ENCODE assay signal across 1 cellular context in the genomic region with DNA sequence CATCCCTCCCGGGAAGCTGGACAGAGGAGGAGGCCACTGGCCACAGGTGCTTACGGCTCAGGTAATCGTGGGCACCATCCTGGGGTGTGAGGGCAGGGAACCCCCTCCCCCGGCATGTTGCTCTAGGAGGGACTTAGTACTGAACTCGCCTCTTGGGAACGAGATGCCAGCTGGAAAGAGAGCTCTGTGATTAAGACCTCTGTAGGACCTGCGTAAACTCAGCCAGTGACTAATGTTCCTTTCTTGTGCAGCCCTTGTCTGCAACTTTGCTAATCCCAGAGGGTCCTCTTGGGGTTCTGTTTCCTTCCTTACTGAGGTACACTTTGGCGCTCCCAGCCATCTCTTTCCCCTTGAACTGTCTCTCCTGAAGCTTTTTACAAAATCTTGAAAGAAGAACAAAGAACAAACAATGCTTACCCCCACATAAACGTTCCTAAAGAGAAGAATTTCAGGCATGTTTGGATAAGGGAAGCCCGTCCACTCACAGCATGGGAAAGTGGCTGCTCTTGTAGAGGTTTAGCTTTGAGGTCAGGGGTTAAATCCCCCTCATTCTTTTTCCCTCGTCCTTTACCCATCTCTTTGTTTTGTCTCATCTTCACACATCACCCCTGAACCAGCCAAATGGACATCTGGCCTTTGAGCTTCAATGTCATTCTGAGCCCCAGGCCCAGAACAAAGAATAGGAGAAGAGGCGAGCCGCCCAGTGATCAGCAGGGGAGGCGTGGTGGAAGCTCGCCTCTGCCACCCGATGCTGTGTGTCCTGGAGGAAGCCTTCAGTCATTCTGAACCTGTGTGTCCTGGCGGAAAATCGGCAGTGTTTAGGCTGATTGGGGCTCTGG.
A peak's percentile ranks its signal among the peaks of the same experiment; 100 is the strongest.
TF ChIP-seq lines count a peak whose summit lies in the region.

No MANE protein-coding gene starts in this region.

TF ChIP-seq in HepG2, 621 proteins besides CTCF, POLR2A, EP300 and RAD21 (continued from another document and continues in another):
- TF ChIP-seq ZNF382 (CRISPR knock-in tag; IDR thresholded peaks at IDR 0.05; ENCODE audit: borderline replicate concordance) = no peak
- no peak for TF ChIP-seq NCOA5 (CRISPR knock-in tag; IDR thresholded peaks at IDR 0.05)
- TF ChIP-seq SP4 (CRISPR knock-in tag; IDR thresholded peaks at IDR 0.05) = no peak
- no peak for TF ChIP-seq POGK (CRISPR knock-in tag; conservative IDR thresholded peaks at IDR 0.05)
- no peak for TF ChIP-seq NAIF1 (CRISPR knock-in tag; IDR thresholded peaks at IDR 0.05; ENCODE audit: borderline replicate concordance)
- no peak for TF ChIP-seq ZNF232 (CRISPR knock-in tag; IDR thresholded peaks at IDR 0.05; ENCODE audit: borderline replicate concordance)
- TF ChIP-seq RFXANK (CRISPR knock-in tag; IDR thresholded peaks at IDR 0.05) = no peak
- TF ChIP-seq TGIF2 (CRISPR knock-in tag; IDR thresholded peaks at IDR 0.05) = no peak
- TF ChIP-seq ZNF75D (CRISPR knock-in tag; IDR thresholded peaks at IDR 0.05; ENCODE audit: borderline replicate concordance) = no peak
- no peak for TF ChIP-seq ZNF205 (CRISPR knock-in tag; IDR thresholded peaks at IDR 0.05)
- no peak for TF ChIP-seq ZFY (CRISPR knock-in tag; IDR thresholded peaks at IDR 0.05)
- TF ChIP-seq, protein P1, sequence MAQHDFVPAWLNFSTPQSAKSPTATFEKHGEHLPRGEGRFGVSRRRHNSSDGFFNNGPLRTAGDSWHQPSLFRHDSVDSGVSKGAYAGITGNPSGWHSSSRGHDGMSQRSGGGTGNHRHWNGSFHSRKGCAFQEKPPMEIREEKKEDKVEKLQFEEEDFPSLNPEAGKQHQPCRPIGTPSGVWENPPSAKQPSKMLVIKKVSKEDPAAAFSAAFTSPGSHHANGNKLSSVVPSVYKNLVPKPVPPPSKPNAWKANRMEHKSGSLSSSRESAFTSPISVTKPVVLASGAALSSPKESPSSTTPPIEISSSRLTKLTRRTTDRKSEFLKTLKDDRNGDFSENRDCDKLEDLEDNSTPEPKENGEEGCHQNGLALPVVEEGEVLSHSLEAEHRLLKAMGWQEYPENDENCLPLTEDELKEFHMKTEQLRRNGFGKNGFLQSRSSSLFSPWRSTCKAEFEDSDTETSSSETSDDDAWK (CRISPR knock-in tag; IDR thresholded peaks at IDR 0.05) = no peak
- TF ChIP-seq, protein P2, sequence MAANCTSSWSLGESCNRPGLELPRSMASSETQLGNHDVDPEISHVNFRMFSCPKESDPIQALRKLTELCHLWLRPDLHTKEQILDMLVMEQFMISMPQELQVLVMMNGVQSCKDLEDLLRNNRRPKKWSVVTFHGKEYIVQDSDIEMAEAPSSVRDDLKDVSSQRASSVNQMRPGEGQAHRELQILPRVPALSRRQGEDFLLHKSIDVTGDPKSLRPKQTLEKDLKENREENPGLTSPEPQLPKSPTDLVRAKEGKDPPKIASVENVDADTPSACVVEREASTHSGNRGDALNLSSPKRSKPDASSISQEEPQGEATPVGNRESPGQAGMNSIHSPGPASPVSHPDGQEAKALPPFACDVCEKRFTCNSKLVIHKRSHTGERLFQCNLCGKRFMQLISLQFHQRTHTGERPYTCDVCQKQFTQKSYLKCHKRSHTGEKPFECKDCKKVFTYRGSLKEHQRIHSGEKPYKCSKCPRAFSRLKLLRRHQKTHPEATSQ (CRISPR knock-in tag; IDR thresholded peaks at IDR 0.05; ENCODE audit: borderline replicate concordance) = no peak
- no peak for TF ChIP-seq MIER3 (CRISPR knock-in tag; IDR thresholded peaks at IDR 0.05; ENCODE audit: borderline replicate concordance)
- TF ChIP-seq YEATS4 (CRISPR knock-in tag; IDR thresholded peaks at IDR 0.05; ENCODE audit: borderline replicate concordance) = no peak
- TF ChIP-seq MTA1 (CRISPR knock-in tag; IDR thresholded peaks at IDR 0.05; ENCODE audit: borderline replicate concordance) = no peak
- no peak for TF ChIP-seq MIXL1 (CRISPR knock-in tag; IDR thresholded peaks at IDR 0.05)
- no peak for TF ChIP-seq ZNF619 (CRISPR knock-in tag; IDR thresholded peaks at IDR 0.05)
- no peak for TF ChIP-seq POLR2AphosphoS2 (IDR thresholded peaks at IDR 0.05; ENCODE audit: low read depth, low read length)
- TF ChIP-seq ONECUT2 (CRISPR knock-in tag; IDR thresholded peaks at IDR 0.05) = no peak
- TF ChIP-seq TEAD2 (CRISPR knock-in tag; IDR thresholded peaks at IDR 0.05) = no peak
- TF ChIP-seq, protein P3, sequence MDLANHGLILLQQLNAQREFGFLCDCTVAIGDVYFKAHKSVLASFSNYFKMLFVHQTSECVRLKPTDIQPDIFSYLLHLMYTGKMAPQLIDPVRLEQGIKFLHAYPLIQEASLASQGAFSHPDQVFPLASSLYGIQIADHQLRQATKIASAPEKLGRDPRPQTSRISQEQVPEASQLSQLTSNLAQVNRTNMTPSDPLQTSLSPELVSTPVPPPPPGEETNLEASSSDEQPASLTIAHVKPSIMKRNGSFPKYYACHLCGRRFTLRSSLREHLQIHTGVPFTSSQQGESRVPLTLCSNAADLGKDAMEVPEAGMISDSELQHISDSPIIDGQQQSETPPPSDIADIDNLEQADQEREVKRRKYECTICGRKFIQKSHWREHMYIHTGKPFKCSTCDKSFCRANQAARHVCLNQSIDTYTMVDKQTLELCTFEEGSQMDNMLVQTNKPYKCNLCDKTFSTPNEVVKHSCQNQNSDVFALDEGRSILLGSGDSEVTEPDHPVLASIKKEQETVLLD (CRISPR knock-in tag; IDR thresholded peaks at IDR 0.05; ENCODE audit: low read depth) = no peak
- peak; percentile 40; the same call in 1 of the 2 replicates for TF ChIP-seq PITX1 (CRISPR knock-in tag; IDR thresholded peaks at IDR 0.05)
- no peak for TF ChIP-seq ZFP36L2 (CRISPR knock-in tag; IDR thresholded peaks at IDR 0.05)
- TF ChIP-seq, protein P4, sequence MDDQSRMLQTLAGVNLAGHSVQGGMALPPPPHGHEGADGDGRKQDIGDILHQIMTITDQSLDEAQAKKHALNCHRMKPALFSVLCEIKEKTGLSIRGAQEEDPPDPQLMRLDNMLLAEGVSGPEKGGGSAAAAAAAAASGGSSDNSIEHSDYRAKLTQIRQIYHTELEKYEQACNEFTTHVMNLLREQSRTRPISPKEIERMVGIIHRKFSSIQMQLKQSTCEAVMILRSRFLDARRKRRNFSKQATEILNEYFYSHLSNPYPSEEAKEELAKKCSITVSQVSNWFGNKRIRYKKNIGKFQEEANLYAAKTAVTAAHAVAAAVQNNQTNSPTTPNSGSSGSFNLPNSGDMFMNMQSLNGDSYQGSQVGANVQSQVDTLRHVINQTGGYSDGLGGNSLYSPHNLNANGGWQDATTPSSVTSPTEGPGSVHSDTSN (CRISPR knock-in tag; IDR thresholded peaks at IDR 0.05; ENCODE audit: borderline replicate concordance) = no peak
- no peak for TF ChIP-seq XBP1 (CRISPR knock-in tag; IDR thresholded peaks at IDR 0.05)
- no peak for TF ChIP-seq ZNF891 (CRISPR knock-in tag; IDR thresholded peaks at IDR 0.05)
- TF ChIP-seq NFE2L2 (IDR thresholded peaks at IDR 0.05; ENCODE audit: low read length) = no peak
- TF ChIP-seq REXO4 (CRISPR knock-in tag; IDR thresholded peaks at IDR 0.05; ENCODE audit: borderline replicate concordance) = no peak
- peak; percentile 84 for TF ChIP-seq TEAD3 (CRISPR knock-in tag; optimal IDR thresholded peaks at IDR 0.05; ENCODE audit: borderline replicate concordance)
- no peak for TF ChIP-seq ZNF407 (CRISPR knock-in tag; IDR thresholded peaks at IDR 0.05; ENCODE audit: not compliant biosample characterization)
- TF ChIP-seq KDM4B (CRISPR knock-in tag; IDR thresholded peaks at IDR 0.05) = no peak
- TF ChIP-seq ZNF17 (CRISPR knock-in tag; IDR thresholded peaks at IDR 0.05) = no peak
- no peak for TF ChIP-seq SOX6 (IDR thresholded peaks at IDR 0.05)
- peak; percentile 90 for TF ChIP-seq SOX6 (CRISPR knock-in tag; IDR thresholded peaks at IDR 0.05)
- TF ChIP-seq GLI4 (CRISPR knock-in tag; IDR thresholded peaks at IDR 0.05; ENCODE audit: borderline replicate concordance) = no peak
- TF ChIP-seq HNF4A (CRISPR knock-in tag; IDR thresholded peaks at IDR 0.05) = 0 out of 2 replicates have a peak, but pooled peaks have one; percentile 12
- TF ChIP-seq ZNF747 (CRISPR knock-in tag; IDR thresholded peaks at IDR 0.05; ENCODE audit: borderline replicate concordance) = no peak
- TF ChIP-seq, protein P5, sequence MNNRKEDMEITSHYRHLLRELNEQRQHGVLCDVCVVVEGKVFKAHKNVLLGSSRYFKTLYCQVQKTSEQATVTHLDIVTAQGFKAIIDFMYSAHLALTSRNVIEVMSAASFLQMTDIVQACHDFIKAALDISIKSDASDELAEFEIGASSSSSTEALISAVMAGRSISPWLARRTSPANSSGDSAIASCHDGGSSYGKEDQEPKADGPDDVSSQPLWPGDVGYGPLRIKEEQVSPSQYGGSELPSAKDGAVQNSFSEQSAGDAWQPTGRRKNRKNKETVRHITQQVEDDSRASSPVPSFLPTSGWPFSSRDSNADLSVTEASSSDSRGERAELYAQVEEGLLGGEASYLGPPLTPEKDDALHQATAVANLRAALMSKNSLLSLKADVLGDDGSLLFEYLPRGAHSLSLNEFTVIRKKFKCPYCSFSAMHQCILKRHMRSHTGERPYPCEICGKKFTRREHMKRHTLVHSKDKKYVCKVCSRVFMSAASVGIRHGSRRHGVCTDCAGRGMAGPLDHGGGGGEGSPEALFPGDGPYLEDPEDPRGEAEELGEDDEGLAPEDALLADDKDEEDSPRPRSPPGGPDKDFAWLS (CRISPR knock-in tag; IDR thresholded peaks at IDR 0.05; ENCODE audit: borderline replicate concordance) = no peak
- TF ChIP-seq MXD3 (CRISPR knock-in tag; IDR thresholded peaks at IDR 0.05) = no peak
- no peak for TF ChIP-seq MBD4 (IDR thresholded peaks at IDR 0.05; ENCODE audit: borderline replicate concordance, low read length)
